Comparison of ENCODE assay signal across 8 cellular contexts in the genomic region with DNA sequence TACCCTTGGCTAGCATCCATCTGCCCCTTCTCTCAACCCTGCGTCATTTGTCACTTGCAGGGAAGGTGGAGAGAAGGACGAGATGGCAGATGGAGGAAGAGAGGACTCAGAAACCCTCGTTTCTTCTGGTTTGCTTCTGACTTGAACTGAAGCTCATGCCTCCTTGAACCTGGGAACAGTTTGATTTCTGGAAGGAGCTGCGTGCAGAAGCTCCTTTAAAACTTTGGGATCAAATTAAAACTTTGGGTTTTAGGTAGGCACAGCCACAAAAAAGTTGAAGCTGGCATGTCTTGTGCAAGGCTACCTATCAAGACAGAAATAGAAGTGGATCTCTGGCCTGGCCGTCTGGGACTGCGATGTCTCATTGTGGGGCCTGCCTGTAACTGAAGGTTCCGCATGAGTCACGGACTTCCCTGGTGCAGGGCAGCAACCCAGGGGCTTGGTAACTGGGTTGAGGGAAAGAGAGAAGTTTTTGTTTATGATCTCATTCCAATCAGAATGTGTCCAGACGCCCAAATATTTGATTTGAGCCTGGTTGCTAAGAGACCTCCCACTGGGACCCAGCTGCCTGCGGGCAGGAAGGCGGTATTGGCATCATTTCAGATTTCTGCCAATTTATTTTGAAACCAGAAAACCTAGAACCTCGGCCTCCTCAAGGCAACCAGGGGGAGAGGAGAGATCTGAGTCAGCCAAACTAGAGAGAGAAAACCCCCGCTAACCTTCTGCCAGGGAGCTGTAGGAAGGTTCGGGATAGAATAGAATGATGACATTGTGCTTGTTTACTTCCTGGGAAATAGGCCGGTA. TPM values are rescaled to one million over a fixed set of nuclear protein-coding genes. Genes with fewer than 3 reads are reported as not detected.
DNase-seq lines count a peak whose midpoint lies in the region; ATAC-seq, FAIRE-seq and TF ChIP-seq lines count a peak whose summit lies in the region.

No MANE protein-coding gene starts in this region.

- peak overlapping the region; percentile 50 for H3K4me3 ChIP-seq in SK-N-MC

- CTCF ChIA-PET in GM10248 (lab: Yijun Ruan, JAX): interaction anchor here (1.1 to 4.3 kb wide), 5 partner anchors 10 to 76 kb away, joined by 3 to 14 read pairs (median 5); no protein-coding TSS in a partner anchor

- peak; percentile 68 for DNase-seq in GM10248 (ENCODE audit: extremely low spot score)
- peak; percentile 89 for DNase-seq in HTR-8/SVneo (ENCODE audit: insufficient read length, low spot score)
- no peak for DNase-seq in SK-N-MC (ENCODE audit: low read depth, low spot score)
- peak; percentile 11 for DNase-seq in effector CD4-positive, alpha-beta T cell
- peak; percentile 98 for DNase-seq in myocyte (ENCODE audit: low read depth)
- DNase-seq in urothelium cell line (ENCODE audit: low spot score): peak; percentile 97

- H3K9me3 ChIP-seq in SK-N-MC (ENCODE audit: low read depth, low read length): no peaks in the 10 kb centered on the region

- no peak overlapping the region for H3K9ac ChIP-seq in SK-N-MC (ENCODE audit: insufficient read length)

- FAIRE-seq in HTR-8/SVneo (lab: Jason Lieb, UNC) (no peak), urothelium cell line (lab: Jason Lieb, UNC) (peak; percentile 73)

- POLR2A ChIA-PET in GM10248 (lab: Yijun Ruan, JAX): interaction anchor here (0.6 to 0.7 kb wide), 3 partner anchors 10 to 28 kb away, joined by 3 to 7 read pairs (median 3); no protein-coding TSS in a partner anchor

- ATAC-seq in GM21529 (IDR thresholded peaks at IDR 0.05; ENCODE audit: unreplicated experiment) (peak; percentile 78), GM19467 (IDR thresholded peaks at IDR 0.05; ENCODE audit: unreplicated experiment) (no peak)

- peak overlapping the region; percentile 54; the same call in 1 of the 2 replicates for H3K27ac ChIP-seq in SK-N-MC

- no peaks in the 10 kb centered on the region for H3K36me3 ChIP-seq in SK-N-MC (ENCODE audit: insufficient read depth, low read length)

- TF ChIP-seq CTCF in GM10248 (IDR thresholded peaks at IDR 0.05; ENCODE audit: control extremely low read depth, extremely low read depth, low read depth, missing control alignments): no peak

RNA-seq across cellular contexts. Expression of a gene that starts 15.8 kb away (rescaled TPM):
- 0.52 and 0.96 TPM in 2 replicates for total RNA-seq in myocyte
- 12.6 TPM for polyA plus RNA-seq in myocyte (2012)
